Comparison of ENCODE assay signal across 21 cellular contexts in genomic region chr9:37004424-37004935, GRCh38. TPM values are rescaled to one million over a fixed set of nuclear protein-coding genes. Genes with fewer than 3 reads are reported as not detected.
DNase-seq lines count a peak whose midpoint lies in the region; ATAC-seq and TF ChIP-seq lines count a peak whose summit lies in the region.
"Had no signal": no experiment of that assay in that cellular context is flagged by ENCODE, and none has a peak within 500 bp of the region (broad histone marks: within the 10 kb centered on the region; RNA-seq: fewer than 3 reads in every experiment).

No MANE protein-coding gene starts in this region.

- no peak overlapping the region for H3K4me3 ChIP-seq in CD8-positive, alpha-beta T cell (ENCODE audit: low read depth, low read length)
- H3K4me3 ChIP-seq: hepatocyte, skin epidermis, tibial artery had no signal

- H3K27ac ChIP-seq in CD8-positive, alpha-beta T cell (ENCODE audit: low read depth, low read length), result no peak overlapping the region
- H3K27ac ChIP-seq: 22Rv1, epithelial cell of prostate, hepatocyte, neutrophil, tibial artery had no signal

- H3K9me3 Mint-ChIP-seq in IgD-negative memory B cell (no peaks in the 10 kb centered on the region), naive B cell (no peaks in the 10 kb centered on the region)
- no peaks in the 10 kb centered on the region for H3K9me3 Mint-ChIP-seq in CD8-positive, alpha-beta T cell
- H3K9me3 Mint-ChIP-seq: activated naive CD8-positive, alpha-beta T cell treated with anti-CD3 and anti-CD28 coated beads, Interleukin-2, amount 10 ng/mL, durations not matched to agents 7 days and 5 days had no signal

- peak overlapping the region; percentile 92 to 95 (median 94) for H3K27ac Mint-ChIP-seq in IgD-negative memory B cell
- H3K27ac Mint-ChIP-seq in naive B cell, result peak overlapping the region; percentile 85 to 97 (median 96)
- H3K27ac Mint-ChIP-seq in CD8-positive, alpha-beta T cell, result no peak overlapping the region
- H3K27ac Mint-ChIP-seq: activated naive CD8-positive, alpha-beta T cell treated with anti-CD3 and anti-CD28 coated beads, Interleukin-2, amount 10 ng/mL, durations not matched to agents 7 days and 5 days had no signal

- no peaks in the 10 kb centered on the region for H3K27me3 Mint-ChIP-seq in IgD-negative memory B cell
- H3K27me3 Mint-ChIP-seq in naive B cell, result no peaks in the 10 kb centered on the region
- H3K27me3 Mint-ChIP-seq in CD8-positive, alpha-beta T cell (ENCODE audit: low read depth), result peaks cover 69% of the 10 kb centered on the region

- CTCF ChIA-PET in CD8-positive, alpha-beta T cell (lab: Charles Lee), result interaction anchor here (1.3 kb wide), 1 partner anchor 8 kb away, joined by 3 read pairs; no protein-coding TSS in a partner anchor

- POLR2A ChIA-PET in CD8-positive, alpha-beta T cell (lab: Charles Lee), result no interaction called here

- no peaks in the 10 kb centered on the region for H3K9me3 ChIP-seq in CD8-positive, alpha-beta T cell (ENCODE audit: low read length)
- H3K9me3 ChIP-seq: neutrophil, tibial artery had no signal

- H3K4me3 Mint-ChIP-seq in IgD-negative memory B cell, result peak overlapping the region; percentile 86 to 96 (median 92)
- peak overlapping the region; percentile 76 to 97 (median 94) for H3K4me3 Mint-ChIP-seq in naive B cell
- no peak overlapping the region for H3K4me3 Mint-ChIP-seq in CD8-positive, alpha-beta T cell
- H3K4me3 Mint-ChIP-seq: activated naive CD8-positive, alpha-beta T cell treated with anti-CD3 and anti-CD28 coated beads, Interleukin-2, amount 10 ng/mL, durations not matched to agents 7 days and 5 days had no signal

- H3K36me3 Mint-ChIP-seq in IgD-negative memory B cell (peaks cover 20% of the 10 kb centered on the region), naive B cell (peaks cover 50 to 59% of the 10 kb centered on the region in 2 donors)
- no peaks in the 10 kb centered on the region for H3K36me3 Mint-ChIP-seq in CD8-positive, alpha-beta T cell
- H3K36me3 Mint-ChIP-seq: activated naive CD8-positive, alpha-beta T cell treated with anti-CD3 and anti-CD28 coated beads, Interleukin-2, amount 10 ng/mL, durations not matched to agents 7 days and 5 days had no signal

- DNase-seq in DMS 273 (lab: John Stamatoyannopoulos, UW; ENCODE audit: unreplicated experiment), result peak; percentile 11
- no peak for DNase-seq in DMS 273 treated with DMSO at 0.1 percent for 48 hours (lab: John Stamatoyannopoulos, UW)
- peak; percentile 73 for DNase-seq in naive B cell
- DNase-seq in CD8-positive, alpha-beta T cell, result no peak
- DNase-seq: activated naive CD8-positive, alpha-beta T cell treated with anti-CD3 and anti-CD28 coated beads, Interleukin-2, amount 10 ng/mL, durations not matched to agents 7 days and 5 days; cerebellar nuclear complex; HCEC 1CT; left ventricle myocardium superior; NCI-H524; SHP77; tibial artery had no signal

- intact Hi-C loops in CD8-positive, alpha-beta T cell (cut with DNase I, micrococcal nuclease), result no loop called here

- H3K4me1 Mint-ChIP-seq in IgD-negative memory B cell, result peaks cover 67 to 76% (median 70%) of the 10 kb centered on the region in 3 donors
- H3K4me1 Mint-ChIP-seq in naive B cell, result peaks cover 73 to 95% (median 78%) of the 10 kb centered on the region in 3 donors
- H3K4me1 Mint-ChIP-seq in CD8-positive, alpha-beta T cell (ENCODE audit: low read depth), result peaks cover 2% of the 10 kb centered on the region
- H3K4me1 Mint-ChIP-seq: activated naive CD8-positive, alpha-beta T cell treated with anti-CD3 and anti-CD28 coated beads, Interleukin-2, amount 10 ng/mL, durations not matched to agents 7 days and 5 days had no signal

- TF ChIP-seq CTCF in CD8-positive, alpha-beta T cell (IDR thresholded peaks at IDR 0.05), result no peak

- H3K27me3 ChIP-seq in CD8-positive, alpha-beta T cell (ENCODE audit: insufficient read depth, low read length), result peaks cover 21% of the 10 kb centered on the region

- no peaks in the 10 kb centered on the region for H3K4me1 ChIP-seq in CD8-positive, alpha-beta T cell (ENCODE audit: insufficient read depth, low read length)

- ATAC-seq in GM21528 (IDR thresholded peaks at IDR 0.05; ENCODE audit: low FRiP score, unreplicated experiment), result peak; percentile 40
- ATAC-seq in naive B cell (ENCODE audit: low read depth in 2 of 2), result peak; percentile 56 to 64
- no peak for ATAC-seq in GM18519 (IDR thresholded peaks at IDR 0.05; ENCODE audit: low FRiP score, unreplicated experiment)
- no peak for ATAC-seq in GM21367 (IDR thresholded peaks at IDR 0.05; ENCODE audit: unreplicated experiment)
- no peak for ATAC-seq in CD8-positive, alpha-beta T cell
- ATAC-seq: left ventricle myocardium superior had no signal

- H3K36me3 ChIP-seq in CD8-positive, alpha-beta T cell (ENCODE audit: insufficient read depth, low read length), result no peaks in the 10 kb centered on the region
- H3K36me3 ChIP-seq: neutrophil, tibial artery had no signal

RNA-seq across cellular contexts. Expression of gene PAX5, which starts 29.6 kb away (rescaled TPM):
- polyA plus RNA-seq in IgD-negative memory B cell (65.3 TPM), naive B cell (ENCODE audit: low read depth in 6 of 6) (10 to 100 TPM; 17.1 to 83.5 (median 45.3) TPM)
- total RNA-seq in CD8-positive, alpha-beta T cell, result 1 to 10 TPM; 1.9 to 2.3 TPM
- total RNA-seq: hepatocyte, left ventricle myocardium superior, M059J had no signal
- polyA plus RNA-seq: hepatocyte had no signal

Comparison
In these comparisons a context has a peak if more than half of its experiments do, and no peak if none do; other contexts are left out.
1. DNase-seq: peak in DMS 273 (single experiment) and naive B cell (single experiment); none in DMS 273 treated with DMSO at 0.1 percent for 48 hours (single experiment) and CD8-positive, alpha-beta T cell (0 of 7).
2. ATAC-seq: peak in GM21528 (single experiment) and naive B cell (2 of 2); none in GM18519 (single experiment), GM21367 (single experiment) and CD8-positive, alpha-beta T cell (single experiment).